ENCODE assay signal across 9 cellular contexts in the genomic region with DNA sequence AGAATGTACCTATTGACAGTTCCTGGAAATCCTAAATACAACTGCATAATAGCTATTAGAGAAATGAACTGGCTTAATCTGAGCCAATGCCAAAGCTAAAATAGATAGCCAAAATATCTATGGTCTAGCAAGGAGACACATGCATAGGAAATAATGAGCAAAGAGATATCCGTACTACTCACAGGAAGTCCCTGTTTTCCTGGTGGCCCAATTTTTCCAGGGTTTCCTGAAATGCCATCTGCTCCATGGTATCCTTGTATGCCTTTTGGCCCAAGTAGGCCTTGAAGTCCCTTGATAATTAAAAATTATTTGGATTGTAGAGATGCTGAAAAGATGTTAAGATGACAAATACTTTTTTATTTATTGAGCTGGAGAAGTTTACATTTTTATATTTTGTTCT.
"Had no signal": no experiment of that assay in that cellular context is flagged by ENCODE, and none has a peak within 500 bp of the region (broad histone marks: within the 10 kb centered on the region; RNA-seq: fewer than 3 reads in every experiment).

No MANE protein-coding gene starts in this region.

- DNase-seq: GM23248, GOT3, H7, HFFc6, KBM-7 had no signal

- H3K9me3 ChIP-seq: HAP-1 had no signal

- H3K4me3 ChIP-seq: GM23248, HAP-1 had no signal

- H3K27ac ChIP-seq: GM23248, HL-60 had no signal

- ATAC-seq: HCT116, HepG2 had no signal

- H3K36me3 ChIP-seq: HAP-1 had no signal
